ENCODE assay signal across 8 cellular contexts in the genomic region with DNA sequence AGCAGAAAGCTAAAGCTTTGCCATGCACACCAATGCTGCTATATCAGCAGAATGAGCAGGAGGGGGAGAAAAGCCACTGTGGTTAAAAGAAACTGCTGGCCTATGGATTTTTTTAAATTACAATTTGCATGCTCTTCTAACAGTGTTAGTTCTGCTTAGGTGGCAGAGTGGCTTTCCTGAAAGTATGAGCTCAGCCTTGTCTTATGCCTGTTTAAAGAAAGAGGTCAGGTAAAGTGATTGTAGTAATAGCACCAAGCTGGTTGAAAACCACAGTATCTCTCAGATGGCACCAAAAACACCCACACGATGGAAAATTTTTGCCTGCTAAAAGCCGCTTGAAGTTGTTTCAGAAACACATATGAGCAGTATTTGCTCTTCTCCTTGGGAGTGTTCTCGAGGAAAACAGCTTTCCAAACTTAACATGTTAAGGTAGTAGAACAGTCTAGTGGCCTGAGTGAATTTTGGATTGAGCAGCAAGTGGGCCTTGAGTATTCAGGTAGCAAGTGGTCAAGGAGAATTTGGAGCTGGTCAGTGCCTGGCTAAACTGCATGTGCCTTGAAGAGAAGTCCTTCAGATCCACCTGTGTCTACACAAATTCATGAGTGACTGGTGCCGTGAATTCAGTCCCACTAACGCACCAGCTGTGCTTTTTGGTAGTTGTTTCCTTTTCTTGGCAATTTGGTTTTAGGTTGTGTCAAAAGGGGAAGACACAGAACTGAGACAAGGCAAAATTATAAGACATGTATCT. TPM values are rescaled to one million over a fixed set of nuclear protein-coding genes. Genes with fewer than 3 reads are reported as not detected.
DNase-seq lines count a peak whose midpoint lies in the region; ATAC-seq and TF ChIP-seq lines count a peak whose summit lies in the region.

No MANE protein-coding gene starts in this region.

- DNase-seq in Peyer's patch (peak in 1 of 3 donors; percentile 44), esophagus squamous epithelium (lab: John Stamatoyannopoulos, UW) (no peak), tibial nerve (ENCODE audit: low spot score in 2 of 2) (no peak), progenitor cell of endocrine pancreas (ENCODE audit: low spot score, unreplicated experiment) (no peak), WERI-Rb-1 (no peak), COLO668 (lab: John Stamatoyannopoulos, UW; ENCODE audit: unreplicated experiment) (no peak)

- 59 to 68% methylated on average over 5 of the region's 5 CpGs for WGBS in esophagus squamous epithelium, 2 donors
- WGBS in tibial nerve, 2 donors = 65 to 82% methylated on average over 5 of the region's 5 CpGs

- H3K4me1 Mint-ChIP-seq in progenitor cell of endocrine pancreas (ENCODE audit: low read depth) = no peaks in the 10 kb centered on the region

- no peaks in the 10 kb centered on the region for H3K27me3 Mint-ChIP-seq in progenitor cell of endocrine pancreas

- no peak for TF ChIP-seq POLR2A in Peyer's patch (IDR thresholded peaks at IDR 0.05)
- no peak for TF ChIP-seq POLR2A in esophagus squamous epithelium (IDR thresholded peaks at IDR 0.05)
- TF ChIP-seq POLR2A in tibial nerve (IDR thresholded peaks at IDR 0.05) = no peak

- H3K36me3 Mint-ChIP-seq in progenitor cell of endocrine pancreas (ENCODE audit: insufficient read depth) = no peaks in the 10 kb centered on the region

- no peaks in the 10 kb centered on the region for H3K36me3 ChIP-seq in Peyer's patch
- H3K36me3 ChIP-seq in esophagus squamous epithelium = no peaks in the 10 kb centered on the region
- H3K36me3 ChIP-seq in tibial nerve = no peaks in the 10 kb centered on the region
- no peaks in the 10 kb centered on the region for H3K36me3 ChIP-seq in WERI-Rb-1

- no peaks in the 10 kb centered on the region for H3K9me3 ChIP-seq in Peyer's patch
- H3K9me3 ChIP-seq in esophagus squamous epithelium = no peaks in the 10 kb centered on the region
- no peaks in the 10 kb centered on the region for H3K9me3 ChIP-seq in tibial nerve
- no peaks in the 10 kb centered on the region for H3K9me3 ChIP-seq in WERI-Rb-1 (ENCODE audit: severe bottlenecking)

- no peaks in the 10 kb centered on the region for H3K9me3 Mint-ChIP-seq in progenitor cell of endocrine pancreas (ENCODE audit: low read depth)

- no peaks in the 10 kb centered on the region for H3K4me1 ChIP-seq in Peyer's patch
- peaks cover 0 to 48% (median 11%) of the 10 kb centered on the region in 3 donors for H3K4me1 ChIP-seq in esophagus squamous epithelium
- H3K4me1 ChIP-seq in tibial nerve = peaks cover 0 to 21% (median 7%) of the 10 kb centered on the region in 4 donors

- intact Hi-C loops in esophagus squamous epithelium (cut with DNase I) = no loop called here

- H3K4me3 ChIP-seq in Peyer's patch (no peak overlapping the region), esophagus squamous epithelium (no peak overlapping the region), tibial nerve (no peak overlapping the region), WERI-Rb-1 (ENCODE audit: low read depth, low read length) (no peak overlapping the region)

- ATAC-seq in GM18519 (IDR thresholded peaks at IDR 0.05; ENCODE audit: low FRiP score, unreplicated experiment) (peak; percentile 84), HG02610 (IDR thresholded peaks at IDR 0.05; ENCODE audit: unreplicated experiment) (peak; percentile 83)

- no peaks in the 10 kb centered on the region for H3K27me3 ChIP-seq in Peyer's patch
- no peaks in the 10 kb centered on the region for H3K27me3 ChIP-seq in esophagus squamous epithelium
- H3K27me3 ChIP-seq in tibial nerve = no peaks in the 10 kb centered on the region
- no peaks in the 10 kb centered on the region for H3K27me3 ChIP-seq in WERI-Rb-1 (ENCODE audit: insufficient read depth, low read depth, severe bottlenecking)

- no peak overlapping the region for H3K27ac Mint-ChIP-seq in progenitor cell of endocrine pancreas

- no peak overlapping the region for H3K4me3 Mint-ChIP-seq in progenitor cell of endocrine pancreas (ENCODE audit: low read depth)

- TF ChIP-seq CTCF in Peyer's patch (IDR thresholded peaks at IDR 0.05) = no peak
- no peak for TF ChIP-seq CTCF in esophagus squamous epithelium (IDR thresholded peaks at IDR 0.05)
- TF ChIP-seq CTCF in tibial nerve (IDR thresholded peaks at IDR 0.05) = no peak
- no peak for TF ChIP-seq CTCF in progenitor cell of endocrine pancreas (IDR thresholded peaks at IDR 0.05; ENCODE audit: unreplicated experiment)
- TF ChIP-seq CTCF in WERI-Rb-1 (IDR thresholded peaks at IDR 0.05; ENCODE audit: low read depth, low read length) = no peak

- no peak for TF ChIP-seq EP300 in tibial nerve (IDR thresholded peaks at IDR 0.05)

- H3K27ac ChIP-seq in Peyer's patch = peak overlapping the region; percentile 32 to 75 (median 60)
- peak overlapping the region in 3 of 4 donors; percentile 26 to 72 (median 53) for H3K27ac ChIP-seq in esophagus squamous epithelium
- peak overlapping the region in 2 of 4 donors; percentile 25 to 55 for H3K27ac ChIP-seq in tibial nerve
- no peak overlapping the region for H3K27ac ChIP-seq in WERI-Rb-1

RNA-seq across cellular contexts. Expression of a gene that starts 19.6 kb away (rescaled TPM):
- total RNA-seq in Peyer's patch (100 to 1,000 TPM in 2 of 4 donors, 10 to 100 TPM in 2; 83.3 to 132 (median 106) TPM), esophagus squamous epithelium (100 to 1,000 TPM in 3 of 4 donors, 10 to 100 TPM in 1; 96.5 to 150 (median 110) TPM), tibial nerve (10 to 100 TPM; 62.4 to 91.3 (median 74.6) TPM), progenitor cell of endocrine pancreas (119 and 124 TPM in 2 replicates)

RNA-seq across cellular contexts. Expression of a gene that starts 53.6 kb away (rescaled TPM):
- total RNA-seq in Peyer's patch = 100 to 1,000 TPM in 1 of 4 donors, 10 to 100 TPM in 3; 39.9 to 172 (median 58.9) TPM
- total RNA-seq in esophagus squamous epithelium = 10 to 100 TPM; 13.0 to 60.3 (median 23.4) TPM
- total RNA-seq in tibial nerve = 10 to 100 TPM; 43.5 to 59.7 (median 52.7) TPM
- 45.7 and 53.3 TPM in 2 replicates for total RNA-seq in progenitor cell of endocrine pancreas
